Comparison of ENCODE assay signal across 9 cellular contexts in genomic region chr7:151079199-151079910, GRCh38. TPM values are rescaled to one million over a fixed set of nuclear protein-coding genes. Genes with fewer than 3 reads are reported as not detected.
A peak's percentile ranks its signal among the peaks of the same experiment; 100 is the strongest.
DNase-seq lines count a peak whose midpoint lies in the region; ATAC-seq and TF ChIP-seq lines count a peak whose summit lies in the region.
"Had no signal": no experiment of that assay in that cellular context is flagged by ENCODE, and none has a peak within 500 bp of the region (broad histone marks: within the 10 kb centered on the region; RNA-seq: fewer than 3 reads in every experiment).

No MANE protein-coding gene starts in this region.

- TF ChIP-seq POLR2A in gastrocnemius medialis (IDR thresholded peaks at IDR 0.05) = no peak

- peaks cover 17% of the 10 kb centered on the region for H3K4me1 Mint-ChIP-seq in glutamatergic neuron (ENCODE audit: low read depth, unreplicated experiment)

- peaks cover 5% of the 10 kb centered on the region for H3K9me3 Mint-ChIP-seq in glutamatergic neuron (ENCODE audit: unreplicated experiment)

- no peak for DNase-seq in WERI-Rb-1
- no peak for DNase-seq in glutamatergic neuron
- no peak for DNase-seq in gastrocnemius medialis
- no peak for DNase-seq in NCI-H2029 (lab: John Stamatoyannopoulos, UW)
- no peak for DNase-seq in stimulated activated CD4-positive, alpha-beta T cell treated with anti-CD3 and anti-CD28 coated beads, Interleukin-4, amount 100 ng/mL, for 1 hour

- peak overlapping the region; percentile 85 for H3K4me3 Mint-ChIP-seq in glutamatergic neuron (ENCODE audit: unreplicated experiment)

- H3K27me3 ChIP-seq in WERI-Rb-1 (ENCODE audit: insufficient read depth, low read depth, severe bottlenecking) (no peaks in the 10 kb centered on the region), gastrocnemius medialis (no peaks in the 10 kb centered on the region)
- H3K27me3 ChIP-seq: thyroid gland had no signal

- H3K27ac ChIP-seq in WERI-Rb-1 (peak overlapping the region; percentile 98), gastrocnemius medialis (peak overlapping the region; percentile 90 to 99 (median 94))

- H3K36me3 ChIP-seq in WERI-Rb-1 = peaks cover 52% of the 10 kb centered on the region
- H3K36me3 ChIP-seq in gastrocnemius medialis = peaks cover 0 to 8% of the 10 kb centered on the region in 2 donors

- H3K9me3 ChIP-seq in WERI-Rb-1 (ENCODE audit: severe bottlenecking) = no peaks in the 10 kb centered on the region
- H3K9me3 ChIP-seq in gastrocnemius medialis = no peaks in the 10 kb centered on the region
- H3K9me3 ChIP-seq: thyroid gland had no signal

- peak overlapping the region; percentile 98 for H3K4me3 ChIP-seq in GM12875 (ENCODE audit: low read depth, low read length)
- peak overlapping the region; percentile 80 for H3K4me3 ChIP-seq in WERI-Rb-1 (ENCODE audit: low read depth, low read length)
- H3K4me3 ChIP-seq in gastrocnemius medialis = peak overlapping the region; percentile 96 to 99 (median 98)

- H3K36me3 Mint-ChIP-seq in glutamatergic neuron (ENCODE audit: unreplicated experiment) = no peaks in the 10 kb centered on the region

- ATAC-seq in gastrocnemius medialis (no peak), GM21619 (IDR thresholded peaks at IDR 0.05; ENCODE audit: unreplicated experiment) (no peak), GM18502 (IDR thresholded peaks at IDR 0.05; ENCODE audit: poor library complexity, unreplicated experiment) (no peak)

- H3K4me1 ChIP-seq in gastrocnemius medialis = peaks cover 34 to 42% of the 10 kb centered on the region in 2 donors

- TF ChIP-seq CTCF in GM12875 (IDR thresholded peaks at IDR 0.05; ENCODE audit: borderline replicate concordance, insufficient read depth, low read depth, low read length) (no peak), WERI-Rb-1 (IDR thresholded peaks at IDR 0.05; ENCODE audit: low read depth, low read length) (no peak), glutamatergic neuron (IDR thresholded peaks at IDR 0.05; ENCODE audit: partially characterized antibody, unreplicated experiment) (no peak), gastrocnemius medialis (IDR thresholded peaks at IDR 0.05 in 4 of 5, conservative IDR thresholded peaks at IDR 0.05 in 1 of 5) (no peak)

- intact Hi-C loops in gastrocnemius medialis (cut with DNase I; ENCODE audit: low total_unique reads) = no loop called here

- peak overlapping the region; percentile 59 for H3K27ac Mint-ChIP-seq in glutamatergic neuron (ENCODE audit: unreplicated experiment)

- H3K27me3 Mint-ChIP-seq in glutamatergic neuron (ENCODE audit: unreplicated experiment) = peaks cover 7% of the 10 kb centered on the region

- in situ Hi-C loops in gastrocnemius medialis (cut with MboI; ENCODE audit: low sequenced_read_pairs in 4 of 4) = no loop called here

RNA-seq across cellular contexts. Expression of gene FASTK, which starts 1.3 kb away (rescaled TPM):
- total RNA-seq in glutamatergic neuron (ENCODE audit: unreplicated experiment) (64.7 TPM), gastrocnemius medialis (100 to 1,000 TPM; 108 to 181 (median 141) TPM)

RNA-seq across cellular contexts. Expression of gene TMUB1, which starts 3.9 kb away (rescaled TPM):
- 45.7 TPM for total RNA-seq in glutamatergic neuron (ENCODE audit: unreplicated experiment)
- 100 to 1,000 TPM in 2 of 4 donors, 10 to 100 TPM in 2; 55.5 to 137 (median 97.4) TPM for total RNA-seq in gastrocnemius medialis

RNA-seq across cellular contexts. Expression of gene AGAP3, which starts 6.9 kb away (rescaled TPM):
- total RNA-seq in glutamatergic neuron (ENCODE audit: unreplicated experiment) (406 TPM), gastrocnemius medialis (10 to 100 TPM; 31.1 to 65.3 (median 36.3) TPM)

RNA-seq across cellular contexts. Expression of gene SLC4A2, which starts 20.0 kb away (rescaled TPM):
- 99.4 TPM for total RNA-seq in glutamatergic neuron (ENCODE audit: unreplicated experiment)
- total RNA-seq in gastrocnemius medialis = 10 to 100 TPM; 27.5 to 39.6 (median 33.0) TPM

RNA-seq across cellular contexts. Expression of gene CDK5, which starts 21.7 kb away (rescaled TPM):
- total RNA-seq in glutamatergic neuron (ENCODE audit: unreplicated experiment) = 52.9 TPM
- 10 to 100 TPM in 1 of 4 donors, 1 to 10 TPM in 3; 3.7 to 10.7 (median 5.9) TPM for total RNA-seq in gastrocnemius medialis
